1 cellular context compared by ENCODE assay signal in genomic region chr3:151894219-151894618, GRCh38.
TF ChIP-seq lines count a peak whose summit lies in the region.

No MANE protein-coding gene starts in this region.

TF ChIP-seq in SK-N-SH treated with all-trans-retinoic acid at 6 μM for 48 hours, 23 proteins besides CTCF, POLR2A, EP300 and RAD21 (continued from another document):
- no peak for TF ChIP-seq ZNF70 (CRISPR knock-in tag; IDR thresholded peaks at IDR 0.05)
- no peak for TF ChIP-seq PPARA (CRISPR knock-in tag; IDR thresholded peaks at IDR 0.05; ENCODE audit: borderline replicate concordance)
- no peak for TF ChIP-seq GLIS3 (CRISPR knock-in tag; IDR thresholded peaks at IDR 0.05)
- TF ChIP-seq ISL1 (CRISPR knock-in tag; IDR thresholded peaks at IDR 0.05): no peak
- TF ChIP-seq CSDC2 (CRISPR knock-in tag; IDR thresholded peaks at IDR 0.05): no peak
- TF ChIP-seq ZFP3 (CRISPR knock-in tag; IDR thresholded peaks at IDR 0.05): no peak
- no peak for TF ChIP-seq ZNF565 (CRISPR knock-in tag; conservative IDR thresholded peaks at IDR 0.05; ENCODE audit: low read depth)
- TF ChIP-seq OSR1 (CRISPR knock-in tag; IDR thresholded peaks at IDR 0.05): no peak
- no peak for TF ChIP-seq CSRNP3 (CRISPR knock-in tag; IDR thresholded peaks at IDR 0.05)
- no peak for TF ChIP-seq RARB (CRISPR knock-in tag; IDR thresholded peaks at IDR 0.05)
- TF ChIP-seq ESRRG (CRISPR knock-in tag; IDR thresholded peaks at IDR 0.05): no peak
- TF ChIP-seq TCF4 (CRISPR knock-in tag; IDR thresholded peaks at IDR 0.05; ENCODE audit: borderline replicate concordance): no peak
- no peak for TF ChIP-seq TSHZ2 (CRISPR knock-in tag; IDR thresholded peaks at IDR 0.05)
- no peak for TF ChIP-seq ZNF8 (CRISPR knock-in tag; IDR thresholded peaks at IDR 0.05)
